10 cellular contexts compared by ENCODE assay signal in the genomic region with DNA sequence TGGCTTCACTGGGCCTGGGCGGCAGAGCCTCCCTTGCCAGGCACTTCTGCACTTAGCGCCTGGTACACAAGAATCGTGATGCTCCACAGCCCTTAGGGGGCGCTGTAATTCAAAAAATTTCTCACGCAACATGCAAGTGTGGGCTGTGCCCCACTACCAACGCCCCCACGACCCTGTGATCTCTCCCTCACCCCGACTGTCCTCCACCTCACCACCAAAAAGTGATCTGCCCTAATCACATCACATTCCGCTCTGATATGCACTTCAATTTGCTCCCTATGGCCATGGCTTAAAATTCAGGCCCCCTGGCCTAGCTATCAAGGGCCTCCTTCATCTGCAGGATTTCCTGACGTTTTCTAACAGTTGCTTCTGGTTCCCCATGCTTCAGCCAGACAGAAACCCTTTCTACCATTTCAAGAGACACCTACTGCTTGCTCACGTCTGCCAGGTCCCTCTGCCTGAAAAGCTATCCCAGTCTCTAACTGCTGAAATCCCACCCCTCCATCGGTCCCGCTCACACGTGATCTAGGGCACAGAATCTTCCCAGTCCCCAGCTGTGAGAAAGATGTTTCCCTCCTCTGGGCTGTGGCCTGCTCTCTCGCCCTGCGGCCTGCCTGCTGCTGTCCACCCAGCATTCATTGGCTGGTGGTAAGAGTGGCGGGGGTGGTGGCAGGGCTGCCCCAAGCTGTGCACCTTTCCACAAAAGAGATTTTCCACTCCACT. TPM values are rescaled to one million over a fixed set of nuclear protein-coding genes. Genes with fewer than 3 reads are reported as not detected.
DNase-seq lines count a peak whose midpoint lies in the region; ATAC-seq and TF ChIP-seq lines count a peak whose summit lies in the region.
"Had no signal": no experiment of that assay in that cellular context is flagged by ENCODE, and none has a peak within 500 bp of the region (broad histone marks: within the 10 kb centered on the region; RNA-seq: fewer than 3 reads in every experiment).

No MANE protein-coding gene starts in this region.

- H3K4me1 ChIP-seq in mesendoderm (ENCODE audit: control insufficient read depth, low read depth, low read length): no peaks in the 10 kb centered on the region

- CTCF ChIA-PET in Calu3 (lab: Charles Lee): no interaction called here

- no peaks in the 10 kb centered on the region for H3K27me3 ChIP-seq in mesendoderm (ENCODE audit: insufficient read depth, low read length, poor library complexity)
- H3K27me3 ChIP-seq: suprapubic skin had no signal

- H3K36me3 Mint-ChIP-seq in activated T-helper 17 cell treated with anti-CD3 and anti-CD28 coated beads, Interleukin-2, amount 50 U/mL, for 72 hours (ENCODE audit: low read depth): no peaks in the 10 kb centered on the region
- no peaks in the 10 kb centered on the region for H3K36me3 Mint-ChIP-seq in Calu3 (ENCODE audit: insufficient read depth, unreplicated experiment)

- no peak overlapping the region for H2BK120ac ChIP-seq in mesendoderm (ENCODE audit: low read depth, low read length)

- DNase-seq in ELR (ENCODE audit: low read depth) (peak; percentile 53), HuH-7 (ENCODE audit: low spot score) (peak; percentile 36), mesendoderm (peak; percentile 69), RKO (ENCODE audit: low spot score) (no peak), Calu3 (no peak)
- DNase-seq: activated CD4-positive, CD25-positive, alpha-beta regulatory T cell treated with anti-CD3 and anti-CD28 coated beads, Interleukin-2, amount 50 U/mL, for 72 hours; NCI-H446 treated with DMSO at 0.1 percent for 48 hours had no signal

- H3K4me3 Mint-ChIP-seq in activated T-helper 17 cell treated with anti-CD3 and anti-CD28 coated beads, Interleukin-2, amount 50 U/mL, for 72 hours: no peak overlapping the region
- no peak overlapping the region for H3K4me3 Mint-ChIP-seq in Calu3 (ENCODE audit: low read depth, unreplicated experiment)

- H3K4me1 Mint-ChIP-seq in activated T-helper 17 cell treated with anti-CD3 and anti-CD28 coated beads, Interleukin-2, amount 50 U/mL, for 72 hours: peaks cover 5% of the 10 kb centered on the region
- H3K4me1 Mint-ChIP-seq in Calu3 (ENCODE audit: low read depth, unreplicated experiment): no peaks in the 10 kb centered on the region

- H3K79me1 ChIP-seq in mesendoderm (ENCODE audit: low read length): no peaks in the 10 kb centered on the region

- H3K18ac ChIP-seq in mesendoderm (ENCODE audit: low read length): no peak overlapping the region

- intact Hi-C loops in Calu3 (cut with micrococcal nuclease; ENCODE audit: unreplicated experiment): no loop called here

- H3K27me3 Mint-ChIP-seq in activated T-helper 17 cell treated with anti-CD3 and anti-CD28 coated beads, Interleukin-2, amount 50 U/mL, for 72 hours: peaks cover 4% of the 10 kb centered on the region
- peaks cover 79% of the 10 kb centered on the region for H3K27me3 Mint-ChIP-seq in Calu3 (ENCODE audit: unreplicated experiment)

- H3K79me2 ChIP-seq in mesendoderm (ENCODE audit: control insufficient read depth, insufficient read depth, low read length): no peaks in the 10 kb centered on the region

- H2BK5ac ChIP-seq in mesendoderm (ENCODE audit: low read length): no peak overlapping the region

- no peak overlapping the region for H4K8ac ChIP-seq in mesendoderm (ENCODE audit: low read depth, low read length)

- H3K27ac ChIP-seq in mesendoderm (ENCODE audit: low read depth, low read length): no peak overlapping the region
- H3K27ac ChIP-seq: suprapubic skin had no signal

- TF ChIP-seq CTCF in Calu3 (IDR thresholded peaks at IDR 0.05; ENCODE audit: unreplicated experiment): no peak

- no peak overlapping the region for H3K23ac ChIP-seq in mesendoderm (ENCODE audit: low read length)

- H3K9ac ChIP-seq in mesendoderm (ENCODE audit: low read length): no peak overlapping the region

- H3K9me3 Mint-ChIP-seq in activated T-helper 17 cell treated with anti-CD3 and anti-CD28 coated beads, Interleukin-2, amount 50 U/mL, for 72 hours: no peaks in the 10 kb centered on the region
- no peaks in the 10 kb centered on the region for H3K9me3 Mint-ChIP-seq in Calu3 (ENCODE audit: low read depth, unreplicated experiment)

- WGBS in mesendoderm (ENCODE audit: extremely low coverage, insufficient coverage, low lambda C conversion rate): no CpG with 5 or more reads among the region's 17 CpGs

- H3K4me3 ChIP-seq in mesendoderm (ENCODE audit: low read length): no peak overlapping the region
- H3K4me3 ChIP-seq: suprapubic skin had no signal

- H3K56ac ChIP-seq in mesendoderm (ENCODE audit: low read length): peak overlapping the region; percentile 5

- H3K27ac Mint-ChIP-seq in activated T-helper 17 cell treated with anti-CD3 and anti-CD28 coated beads, Interleukin-2, amount 50 U/mL, for 72 hours: no peak overlapping the region
- H3K27ac Mint-ChIP-seq in Calu3 (ENCODE audit: unreplicated experiment): no peak overlapping the region

- H3K4me2 ChIP-seq in mesendoderm (ENCODE audit: low read length): no peak overlapping the region

- H2BK15ac ChIP-seq in mesendoderm (replicated peaks; ENCODE audit: low read depth): no peak overlapping the region

- BruUV-seq in Calu3 (replicated peaks; lab: Mats Ljungman, UMichigan): no TSS peak

- H4K5ac ChIP-seq in mesendoderm (ENCODE audit: low read length): no peak overlapping the region

- no peaks in the 10 kb centered on the region for H3K36me3 ChIP-seq in mesendoderm (ENCODE audit: control insufficient read depth, insufficient read depth, low read length)
- H3K36me3 ChIP-seq: suprapubic skin had no signal

- ATAC-seq in activated T-helper 17 cell treated with anti-CD3 and anti-CD28 coated beads, Interleukin-2, amount 50 U/mL, for 72 hours (replicated peaks): peak; percentile 26
- ATAC-seq in GM18511 (IDR thresholded peaks at IDR 0.05; ENCODE audit: unreplicated experiment): no peak

- no peak overlapping the region for H2AK5ac ChIP-seq in mesendoderm (ENCODE audit: low read length)

- no peak overlapping the region for H3K4ac ChIP-seq in mesendoderm (ENCODE audit: low read depth, low read length)

RNA-seq across cellular contexts. Expression of a gene that starts 27.9 kb away (rescaled TPM):
- total RNA-seq in activated T-helper 17 cell treated with anti-CD3 and anti-CD28 coated beads, Interleukin-2, amount 50 U/mL, for 72 hours: 1 to 10 TPM; 4.5 to 5.6 TPM
- 0.76 TPM for polyA plus RNA-seq in mesendoderm (2013, experiment 1 of 2)
- 0.84 TPM for polyA plus RNA-seq in mesendoderm (2013, experiment 2 of 2)
- total RNA-seq in Calu3 (2022): 0.17 TPM in 1 of 2 replicates, not detected in the other

Comparison
In these comparisons a context has a peak if more than half of its experiments do, and no peak if none do; other contexts are left out.
1. DNase-seq: peak in ELR (single experiment), HuH-7 (single experiment) and mesendoderm (single experiment); none in RKO (single experiment) and Calu3 (single experiment).